In the genomic region with DNA sequence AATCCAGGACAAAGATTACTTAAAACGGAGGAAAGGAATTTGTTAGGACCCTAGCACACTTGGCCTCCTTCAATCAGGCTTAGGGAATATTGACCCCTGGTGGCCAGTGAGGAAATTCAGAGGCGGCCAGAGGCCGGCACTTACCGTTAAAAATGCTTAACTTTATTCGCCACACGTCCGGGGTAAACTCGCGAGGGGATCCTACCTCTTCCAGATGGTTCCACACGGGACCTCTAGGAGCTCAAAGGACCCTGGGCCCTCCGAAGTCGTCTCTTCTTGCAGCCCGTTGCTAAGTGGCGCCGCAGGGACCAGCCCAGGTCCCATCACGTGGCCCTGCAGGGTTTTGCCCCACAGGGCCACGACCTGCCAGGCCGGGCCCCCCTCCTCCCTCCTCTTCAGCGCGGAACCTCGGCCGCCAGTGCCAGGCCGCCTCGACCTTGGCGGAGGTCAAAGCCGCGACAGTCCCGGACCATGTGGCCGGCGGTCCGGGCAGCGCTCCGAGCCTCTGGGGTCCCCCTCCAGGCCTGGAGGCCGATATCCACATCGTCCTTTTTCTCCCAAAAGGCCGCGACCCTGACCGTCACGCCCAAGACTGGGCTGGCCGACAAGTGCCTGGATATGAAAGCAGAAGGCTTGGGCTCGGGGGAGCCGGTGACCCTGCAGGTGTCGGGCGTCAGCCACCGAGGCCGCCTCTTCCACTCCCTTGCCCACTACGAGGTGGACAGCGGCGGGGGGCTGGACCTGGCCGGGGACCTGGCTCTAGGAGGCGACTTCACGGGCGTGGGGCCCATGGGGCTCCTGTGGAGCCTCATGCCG, we compare ENCODE assay signal across 1 cellular context.
TF ChIP-seq lines count a peak whose summit lies in the region.

No MANE protein-coding gene starts in this region.

TF ChIP-seq in HepG2, 621 proteins besides CTCF, POLR2A, EP300 and RAD21 (continued from another document and continues in another):
- TF ChIP-seq ZKSCAN5 (CRISPR knock-in tag; IDR thresholded peaks at IDR 0.05): no peak
- TF ChIP-seq, protein P1, sequence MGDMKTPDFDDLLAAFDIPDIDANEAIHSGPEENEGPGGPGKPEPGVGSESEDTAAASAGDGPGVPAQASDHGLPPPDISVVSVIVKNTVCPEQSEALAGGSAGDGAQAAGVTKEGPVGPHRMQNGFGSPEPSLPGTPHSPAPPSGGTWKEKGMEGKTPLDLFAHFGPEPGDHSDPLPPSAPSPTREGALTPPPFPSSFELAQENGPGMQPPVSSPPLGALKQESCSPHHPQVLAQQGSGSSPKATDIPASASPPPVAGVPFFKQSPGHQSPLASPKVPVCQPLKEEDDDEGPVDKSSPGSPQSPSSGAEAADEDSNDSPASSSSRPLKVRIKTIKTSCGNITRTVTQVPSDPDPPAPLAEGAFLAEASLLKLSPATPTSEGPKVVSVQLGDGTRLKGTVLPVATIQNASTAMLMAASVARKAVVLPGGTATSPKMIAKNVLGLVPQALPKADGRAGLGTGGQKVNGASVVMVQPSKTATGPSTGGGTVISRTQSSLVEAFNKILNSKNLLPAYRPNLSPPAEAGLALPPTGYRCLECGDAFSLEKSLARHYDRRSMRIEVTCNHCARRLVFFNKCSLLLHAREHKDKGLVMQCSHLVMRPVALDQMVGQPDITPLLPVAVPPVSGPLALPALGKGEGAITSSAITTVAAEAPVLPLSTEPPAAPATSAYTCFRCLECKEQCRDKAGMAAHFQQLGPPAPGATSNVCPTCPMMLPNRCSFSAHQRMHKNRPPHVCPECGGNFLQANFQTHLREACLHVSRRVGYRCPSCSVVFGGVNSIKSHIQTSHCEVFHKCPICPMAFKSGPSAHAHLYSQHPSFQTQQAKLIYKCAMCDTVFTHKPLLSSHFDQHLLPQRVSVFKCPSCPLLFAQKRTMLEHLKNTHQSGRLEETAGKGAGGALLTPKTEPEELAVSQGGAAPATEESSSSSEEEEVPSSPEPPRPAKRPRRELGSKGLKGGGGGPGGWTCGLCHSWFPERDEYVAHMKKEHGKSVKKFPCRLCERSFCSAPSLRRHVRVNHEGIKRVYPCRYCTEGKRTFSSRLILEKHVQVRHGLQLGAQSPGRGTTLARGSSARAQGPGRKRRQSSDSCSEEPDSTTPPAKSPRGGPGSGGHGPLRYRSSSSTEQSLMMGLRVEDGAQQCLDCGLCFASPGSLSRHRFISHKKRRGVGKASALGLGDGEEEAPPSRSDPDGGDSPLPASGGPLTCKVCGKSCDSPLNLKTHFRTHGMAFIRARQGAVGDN (CRISPR knock-in tag; IDR thresholded peaks at IDR 0.05): peak; percentile 86
- TF ChIP-seq, protein P2, sequence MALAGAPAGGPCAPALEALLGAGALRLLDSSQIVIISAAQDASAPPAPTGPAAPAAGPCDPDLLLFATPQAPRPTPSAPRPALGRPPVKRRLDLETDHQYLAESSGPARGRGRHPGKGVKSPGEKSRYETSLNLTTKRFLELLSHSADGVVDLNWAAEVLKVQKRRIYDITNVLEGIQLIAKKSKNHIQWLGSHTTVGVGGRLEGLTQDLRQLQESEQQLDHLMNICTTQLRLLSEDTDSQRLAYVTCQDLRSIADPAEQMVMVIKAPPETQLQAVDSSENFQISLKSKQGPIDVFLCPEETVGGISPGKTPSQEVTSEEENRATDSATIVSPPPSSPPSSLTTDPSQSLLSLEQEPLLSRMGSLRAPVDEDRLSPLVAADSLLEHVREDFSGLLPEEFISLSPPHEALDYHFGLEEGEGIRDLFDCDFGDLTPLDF (CRISPR knock-in tag; IDR thresholded peaks at IDR 0.05): no peak
- TF ChIP-seq BHLHE40 (IDR thresholded peaks at IDR 0.05; ENCODE audit: low read length): 0 out of 2 replicates have a peak, but pooled peaks have one; percentile 14
- no peak for TF ChIP-seq ZNF615 (CRISPR knock-in tag; IDR thresholded peaks at IDR 0.05; ENCODE audit: borderline replicate concordance)
- no peak for TF ChIP-seq EHMT2 (IDR thresholded peaks at IDR 0.05; ENCODE audit: borderline replicate concordance, low read depth, low read length)
- TF ChIP-seq, protein P3, sequence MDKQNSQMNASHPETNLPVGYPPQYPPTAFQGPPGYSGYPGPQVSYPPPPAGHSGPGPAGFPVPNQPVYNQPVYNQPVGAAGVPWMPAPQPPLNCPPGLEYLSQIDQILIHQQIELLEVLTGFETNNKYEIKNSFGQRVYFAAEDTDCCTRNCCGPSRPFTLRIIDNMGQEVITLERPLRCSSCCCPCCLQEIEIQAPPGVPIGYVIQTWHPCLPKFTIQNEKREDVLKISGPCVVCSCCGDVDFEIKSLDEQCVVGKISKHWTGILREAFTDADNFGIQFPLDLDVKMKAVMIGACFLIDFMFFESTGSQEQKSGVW (CRISPR knock-in tag; IDR thresholded peaks at IDR 0.05; ENCODE audit: borderline replicate concordance): no peak
- 0 out of 2 replicates have a peak, but pooled peaks have one; percentile 16 for TF ChIP-seq SMAD3 (CRISPR knock-in tag; IDR thresholded peaks at IDR 0.05)
- TF ChIP-seq, protein P4, sequence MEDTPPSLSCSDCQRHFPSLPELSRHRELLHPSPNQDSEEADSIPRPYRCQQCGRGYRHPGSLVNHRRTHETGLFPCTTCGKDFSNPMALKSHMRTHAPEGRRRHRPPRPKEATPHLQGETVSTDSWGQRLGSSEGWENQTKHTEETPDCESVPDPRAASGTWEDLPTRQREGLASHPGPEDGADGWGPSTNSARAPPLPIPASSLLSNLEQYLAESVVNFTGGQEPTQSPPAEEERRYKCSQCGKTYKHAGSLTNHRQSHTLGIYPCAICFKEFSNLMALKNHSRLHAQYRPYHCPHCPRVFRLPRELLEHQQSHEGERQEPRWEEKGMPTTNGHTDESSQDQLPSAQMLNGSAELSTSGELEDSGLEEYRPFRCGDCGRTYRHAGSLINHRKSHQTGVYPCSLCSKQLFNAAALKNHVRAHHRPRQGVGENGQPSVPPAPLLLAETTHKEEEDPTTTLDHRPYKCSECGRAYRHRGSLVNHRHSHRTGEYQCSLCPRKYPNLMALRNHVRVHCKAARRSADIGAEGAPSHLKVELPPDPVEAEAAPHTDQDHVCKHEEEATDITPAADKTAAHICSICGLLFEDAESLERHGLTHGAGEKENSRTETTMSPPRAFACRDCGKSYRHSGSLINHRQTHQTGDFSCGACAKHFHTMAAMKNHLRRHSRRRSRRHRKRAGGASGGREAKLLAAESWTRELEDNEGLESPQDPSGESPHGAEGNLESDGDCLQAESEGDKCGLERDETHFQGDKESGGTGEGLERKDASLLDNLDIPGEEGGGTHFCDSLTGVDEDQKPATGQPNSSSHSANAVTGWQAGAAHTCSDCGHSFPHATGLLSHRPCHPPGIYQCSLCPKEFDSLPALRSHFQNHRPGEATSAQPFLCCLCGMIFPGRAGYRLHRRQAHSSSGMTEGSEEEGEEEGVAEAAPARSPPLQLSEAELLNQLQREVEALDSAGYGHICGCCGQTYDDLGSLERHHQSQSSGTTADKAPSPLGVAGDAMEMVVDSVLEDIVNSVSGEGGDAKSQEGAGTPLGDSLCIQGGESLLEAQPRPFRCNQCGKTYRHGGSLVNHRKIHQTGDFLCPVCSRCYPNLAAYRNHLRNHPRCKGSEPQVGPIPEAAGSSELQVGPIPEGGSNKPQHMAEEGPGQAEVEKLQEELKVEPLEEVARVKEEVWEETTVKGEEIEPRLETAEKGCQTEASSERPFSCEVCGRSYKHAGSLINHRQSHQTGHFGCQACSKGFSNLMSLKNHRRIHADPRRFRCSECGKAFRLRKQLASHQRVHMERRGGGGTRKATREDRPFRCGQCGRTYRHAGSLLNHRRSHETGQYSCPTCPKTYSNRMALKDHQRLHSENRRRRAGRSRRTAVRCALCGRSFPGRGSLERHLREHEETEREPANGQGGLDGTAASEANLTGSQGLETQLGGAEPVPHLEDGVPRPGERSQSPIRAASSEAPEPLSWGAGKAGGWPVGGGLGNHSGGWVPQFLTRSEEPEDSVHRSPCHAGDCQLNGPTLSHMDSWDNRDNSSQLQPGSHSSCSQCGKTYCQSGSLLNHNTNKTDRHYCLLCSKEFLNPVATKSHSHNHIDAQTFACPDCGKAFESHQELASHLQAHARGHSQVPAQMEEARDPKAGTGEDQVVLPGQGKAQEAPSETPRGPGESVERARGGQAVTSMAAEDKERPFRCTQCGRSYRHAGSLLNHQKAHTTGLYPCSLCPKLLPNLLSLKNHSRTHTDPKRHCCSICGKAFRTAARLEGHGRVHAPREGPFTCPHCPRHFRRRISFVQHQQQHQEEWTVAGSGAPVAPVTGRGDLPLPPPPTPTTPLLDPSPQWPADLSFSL (CRISPR knock-in tag; IDR thresholded peaks at IDR 0.05): no peak
- peak; percentile 59; the same call in 1 of the 2 replicates for TF ChIP-seq RXRA (CRISPR knock-in tag; IDR thresholded peaks at IDR 0.05)
- no peak for TF ChIP-seq FOSL2 (CRISPR knock-in tag; IDR thresholded peaks at IDR 0.05)
- no peak for TF ChIP-seq ZFP36L2 (CRISPR knock-in tag; IDR thresholded peaks at IDR 0.05)
- TF ChIP-seq ZNF256 (CRISPR knock-in tag; conservative IDR thresholded peaks at IDR 0.05): 0 out of 2 replicates have a peak, but pooled peaks have one; percentile 37
- TF ChIP-seq, protein P5, sequence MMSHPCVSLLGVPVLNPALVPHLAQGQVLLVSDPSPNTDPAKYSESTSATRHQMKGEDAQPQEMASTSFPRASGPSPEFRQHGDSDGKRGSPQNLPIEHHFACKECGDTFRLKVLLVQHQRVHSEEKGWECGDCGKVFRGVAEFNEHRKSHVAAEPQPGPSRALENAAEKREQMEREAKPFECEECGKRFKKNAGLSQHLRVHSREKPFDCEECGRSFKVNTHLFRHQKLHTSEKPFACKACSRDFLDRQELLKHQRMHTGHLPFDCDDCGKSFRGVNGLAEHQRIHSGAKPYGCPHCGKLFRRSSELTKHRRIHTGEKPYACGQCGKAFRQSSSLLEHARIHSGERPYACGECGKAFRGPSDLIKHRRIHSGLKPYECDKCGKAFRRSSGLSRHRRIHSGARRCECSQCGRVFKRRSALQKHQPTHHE (CRISPR knock-in tag; IDR thresholded peaks at IDR 0.05; ENCODE audit: borderline replicate concordance): no peak
- TF ChIP-seq, protein P6, sequence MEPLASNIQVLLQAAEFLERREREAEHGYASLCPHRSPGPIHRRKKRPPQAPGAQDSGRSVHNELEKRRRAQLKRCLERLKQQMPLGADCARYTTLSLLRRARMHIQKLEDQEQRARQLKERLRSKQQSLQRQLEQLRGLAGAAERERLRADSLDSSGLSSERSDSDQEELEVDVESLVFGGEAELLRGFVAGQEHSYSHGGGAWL (CRISPR knock-in tag; IDR thresholded peaks at IDR 0.05): peak; percentile 26; the same call in 1 of the 2 replicates
- TF ChIP-seq ELF3 (CRISPR knock-in tag; IDR thresholded peaks at IDR 0.05): no peak
- peak; percentile 36; the same call in 1 of the 2 replicates for TF ChIP-seq ZNF501 (CRISPR knock-in tag; IDR thresholded peaks at IDR 0.05)
- TF ChIP-seq, protein P7, sequence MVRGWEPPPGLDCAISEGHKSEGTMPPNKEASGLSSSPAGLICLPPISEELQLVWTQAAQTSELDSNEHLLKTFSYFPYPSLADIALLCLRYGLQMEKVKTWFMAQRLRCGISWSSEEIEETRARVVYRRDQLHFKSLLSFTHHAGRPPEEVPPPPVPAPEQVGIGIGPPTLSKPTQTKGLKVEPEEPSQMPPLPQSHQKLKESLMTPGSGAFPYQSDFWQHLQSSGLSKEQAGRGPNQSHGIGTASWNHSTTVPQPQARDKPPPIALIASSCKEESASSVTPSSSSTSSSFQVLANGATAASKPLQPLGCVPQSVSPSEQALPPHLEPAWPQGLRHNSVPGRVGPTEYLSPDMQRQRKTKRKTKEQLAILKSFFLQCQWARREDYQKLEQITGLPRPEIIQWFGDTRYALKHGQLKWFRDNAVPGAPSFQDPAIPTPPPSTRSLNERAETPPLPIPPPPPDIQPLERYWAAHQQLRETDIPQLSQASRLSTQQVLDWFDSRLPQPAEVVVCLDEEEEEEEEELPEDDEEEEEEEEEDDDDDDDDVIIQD (CRISPR knock-in tag; IDR thresholded peaks at IDR 0.05; ENCODE audit: low read depth): no peak
- TF ChIP-seq TCF12 (IDR thresholded peaks at IDR 0.05): no peak
- TF ChIP-seq TCF12 (CRISPR knock-in tag; IDR thresholded peaks at IDR 0.05): no peak
- TF ChIP-seq, protein P8, sequence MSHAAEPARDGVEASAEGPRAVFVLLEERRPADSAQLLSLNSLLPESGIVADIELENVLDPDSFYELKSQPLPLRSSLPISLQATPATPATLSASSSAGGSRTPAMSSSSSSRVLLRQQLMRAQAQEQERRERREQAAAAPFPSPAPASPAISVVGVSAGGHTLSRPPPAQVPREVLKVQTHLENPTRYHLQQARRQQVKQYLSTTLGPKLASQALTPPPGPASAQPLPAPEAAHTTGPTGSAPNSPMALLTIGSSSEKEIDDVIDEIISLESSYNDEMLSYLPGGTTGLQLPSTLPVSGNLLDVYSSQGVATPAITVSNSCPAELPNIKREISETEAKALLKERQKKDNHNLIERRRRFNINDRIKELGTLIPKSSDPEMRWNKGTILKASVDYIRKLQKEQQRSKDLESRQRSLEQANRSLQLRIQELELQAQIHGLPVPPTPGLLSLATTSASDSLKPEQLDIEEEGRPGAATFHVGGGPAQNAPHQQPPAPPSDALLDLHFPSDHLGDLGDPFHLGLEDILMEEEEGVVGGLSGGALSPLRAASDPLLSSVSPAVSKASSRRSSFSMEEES (CRISPR knock-in tag; IDR thresholded peaks at IDR 0.05): 0 out of 2 replicates have a peak, but pooled peaks have one; percentile 12
- TF ChIP-seq NFE2L1 (CRISPR knock-in tag; IDR thresholded peaks at IDR 0.05; ENCODE audit: borderline replicate concordance): no peak
- peak; percentile 30; the same call in 1 of the 2 replicates for TF ChIP-seq SALL1 (CRISPR knock-in tag; IDR thresholded peaks at IDR 0.05)
- no peak for TF ChIP-seq HMG20B (CRISPR knock-in tag; conservative IDR thresholded peaks at IDR 0.05)
- no peak for TF ChIP-seq ZNF136 (CRISPR knock-in tag; IDR thresholded peaks at IDR 0.05; ENCODE audit: low read depth)
- 0 out of 2 replicates have a peak, but pooled peaks have one; percentile 14 for TF ChIP-seq SNAPC2 (CRISPR knock-in tag; IDR thresholded peaks at IDR 0.05)
- TF ChIP-seq, protein P9, sequence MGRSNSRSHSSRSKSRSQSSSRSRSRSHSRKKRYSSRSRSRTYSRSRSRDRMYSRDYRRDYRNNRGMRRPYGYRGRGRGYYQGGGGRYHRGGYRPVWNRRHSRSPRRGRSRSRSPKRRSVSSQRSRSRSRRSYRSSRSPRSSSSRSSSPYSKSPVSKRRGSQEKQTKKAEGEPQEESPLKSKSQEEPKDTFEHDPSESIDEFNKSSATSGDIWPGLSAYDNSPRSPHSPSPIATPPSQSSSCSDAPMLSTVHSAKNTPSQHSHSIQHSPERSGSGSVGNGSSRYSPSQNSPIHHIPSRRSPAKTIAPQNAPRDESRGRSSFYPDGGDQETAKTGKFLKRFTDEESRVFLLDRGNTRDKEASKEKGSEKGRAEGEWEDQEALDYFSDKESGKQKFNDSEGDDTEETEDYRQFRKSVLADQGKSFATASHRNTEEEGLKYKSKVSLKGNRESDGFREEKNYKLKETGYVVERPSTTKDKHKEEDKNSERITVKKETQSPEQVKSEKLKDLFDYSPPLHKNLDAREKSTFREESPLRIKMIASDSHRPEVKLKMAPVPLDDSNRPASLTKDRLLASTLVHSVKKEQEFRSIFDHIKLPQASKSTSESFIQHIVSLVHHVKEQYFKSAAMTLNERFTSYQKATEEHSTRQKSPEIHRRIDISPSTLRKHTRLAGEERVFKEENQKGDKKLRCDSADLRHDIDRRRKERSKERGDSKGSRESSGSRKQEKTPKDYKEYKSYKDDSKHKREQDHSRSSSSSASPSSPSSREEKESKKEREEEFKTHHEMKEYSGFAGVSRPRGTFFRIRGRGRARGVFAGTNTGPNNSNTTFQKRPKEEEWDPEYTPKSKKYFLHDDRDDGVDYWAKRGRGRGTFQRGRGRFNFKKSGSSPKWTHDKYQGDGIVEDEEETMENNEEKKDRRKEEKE (IDR thresholded peaks at IDR 0.05): no peak
